ENCODE assay signal across 8 cellular contexts in genomic region chr9:37752646-37753488, GRCh38. TPM values are rescaled to one million over a fixed set of nuclear protein-coding genes. Genes with fewer than 3 reads are reported as not detected.
DNase-seq lines count a peak whose midpoint lies in the region; ATAC-seq and TF ChIP-seq lines count a peak whose summit lies in the region.

No MANE protein-coding gene starts in this region.

- peaks cover 14% of the 10 kb centered on the region for H3K4me1 Mint-ChIP-seq in HFFc6 (ENCODE audit: low read depth)
- H3K4me1 Mint-ChIP-seq in stimulated activated memory B cell treated with anti-CD40 and anti-IgM and Interleukin-4, amounts not matched to agents 10 μg/mL and 1 μg/mL and 100 μg/mL, for 72 hours = peaks cover 24% of the 10 kb centered on the region

- no peak overlapping the region for H3K9ac ChIP-seq in iPS-18a (ENCODE audit: low read length)

- TF ChIP-seq CTCF in HFFc6 (IDR thresholded peaks at IDR 0.05) (no peak), adrenal gland (IDR thresholded peaks at IDR 0.05) (no peak), GM13976 (IDR thresholded peaks at IDR 0.05; ENCODE audit: borderline replicate concordance, control extremely low read depth, extremely low read depth, insufficient read depth, missing control alignments) (no peak)

- peak overlapping the region; percentile 89 for H3K4me3 Mint-ChIP-seq in HFFc6
- peak overlapping the region; percentile 94 for H3K4me3 Mint-ChIP-seq in stimulated activated memory B cell treated with anti-CD40 and anti-IgM and Interleukin-4, amounts not matched to agents 10 μg/mL and 1 μg/mL and 100 μg/mL, for 72 hours

- no peak overlapping the region for H3K27ac Mint-ChIP-seq in HFFc6
- peak overlapping the region; percentile 97 for H3K27ac Mint-ChIP-seq in stimulated activated memory B cell treated with anti-CD40 and anti-IgM and Interleukin-4, amounts not matched to agents 10 μg/mL and 1 μg/mL and 100 μg/mL, for 72 hours

- H3K4me1 ChIP-seq in iPS-18a (ENCODE audit: control insufficient read depth, low read depth, low read length) = no peaks in the 10 kb centered on the region
- H3K4me1 ChIP-seq in adrenal gland (replicated peaks in 1 of 2) = peaks cover 5 to 9% of the 10 kb centered on the region in 2 donors

- H3K27me3 ChIP-seq in iPS-18a (ENCODE audit: control insufficient read depth, insufficient read depth, low read length) = no peaks in the 10 kb centered on the region
- H3K27me3 ChIP-seq in adrenal gland = no peaks in the 10 kb centered on the region

- H3K27ac ChIP-seq in iPS-18a (ENCODE audit: low read length) (no peak overlapping the region), adrenal gland (peak overlapping the region in 1 of 5 donors; percentile 76)

- WGBS in adrenal gland, 4 donors = 88 to 90% (median 89%) methylated on average over 29 of the region's 29 CpGs

- H3K4me3 ChIP-seq in iPS-18a (ENCODE audit: low read length) = peak overlapping the region; percentile 76
- H3K4me3 ChIP-seq in adrenal gland = peak overlapping the region in 1 of 4 donors; percentile 97

- TF ChIP-seq POLR2A in adrenal gland (IDR thresholded peaks at IDR 0.05) = no peak

- intact Hi-C loops in adrenal gland (cut with DNase I) = loop anchor here in 1 of 2 donors (10.0 kb wide), 1 partner anchor 152 kb away; the partner anchor contains the start of gene SLC25A51

- peaks cover 9% of the 10 kb centered on the region for H3K36me3 Mint-ChIP-seq in HFFc6 (ENCODE audit: low read depth)
- no peaks in the 10 kb centered on the region for H3K36me3 Mint-ChIP-seq in stimulated activated memory B cell treated with anti-CD40 and anti-IgM and Interleukin-4, amounts not matched to agents 10 μg/mL and 1 μg/mL and 100 μg/mL, for 72 hours

- ATAC-seq in stimulated activated memory B cell treated with anti-CD40 and anti-IgM and Interleukin-4, amounts not matched to agents 10 μg/mL and 1 μg/mL and 100 μg/mL, for 72 hours = no peak
- no peak for ATAC-seq in GM18498 (IDR thresholded peaks at IDR 0.05; ENCODE audit: unreplicated experiment)

- in situ Hi-C loops in GM13976 (cut with MboI; ENCODE audit: low sequenced_read_pairs, unreplicated experiment) = no loop called here

- H3K9me3 ChIP-seq in iPS-18a (ENCODE audit: control insufficient read depth, low read depth, low read length) (peaks cover 2% of the 10 kb centered on the region), adrenal gland (replicated peaks in 1 of 3) (no peaks in the 10 kb centered on the region)

- peaks cover 3% of the 10 kb centered on the region for H3K27me3 Mint-ChIP-seq in HFFc6 (ENCODE audit: insufficient read depth)
- no peaks in the 10 kb centered on the region for H3K27me3 Mint-ChIP-seq in stimulated activated memory B cell treated with anti-CD40 and anti-IgM and Interleukin-4, amounts not matched to agents 10 μg/mL and 1 μg/mL and 100 μg/mL, for 72 hours

- H3K36me3 ChIP-seq in iPS-18a (ENCODE audit: control insufficient read depth, low read depth, low read length) = no peaks in the 10 kb centered on the region
- no peaks in the 10 kb centered on the region for H3K36me3 ChIP-seq in adrenal gland (replicated peaks in 1 of 2)

- peaks cover 6% of the 10 kb centered on the region; the same call in 1 of the 2 replicates for H3K9me3 Mint-ChIP-seq in HFFc6
- no peaks in the 10 kb centered on the region for H3K9me3 Mint-ChIP-seq in stimulated activated memory B cell treated with anti-CD40 and anti-IgM and Interleukin-4, amounts not matched to agents 10 μg/mL and 1 μg/mL and 100 μg/mL, for 72 hours

- no peak for DNase-seq in HFFc6
- DNase-seq in activated T-cell treated with anti-CD3 and anti-CD28 coated beads, Interleukin-2, amount 50 U/mL, for 48 hours = peak; percentile 34 to 47
- DNase-seq in UCSD-AML1 (lab: John Stamatoyannopoulos, UW; ENCODE audit: unreplicated experiment) = no peak
- DNase-seq in adrenal gland = no peak
- no peak for DNase-seq in GM13976 (ENCODE audit: low spot score)

RNA-seq across cellular contexts. Expression of gene TRMT10B, which starts 0.7 kb away (rescaled TPM):
- 1 to 10 TPM; 2.1 to 3.1 (median 2.6) TPM for total RNA-seq in HFFc6 (2021; fragmentation: NEBNext Ultra II Directional; extraction: Animal tissue kit (Norgen Biotek cat#: 25700))
- 10 to 100 TPM in 2 of 8 donors, 1 to 10 TPM in 6; 2.9 to 12.1 (median 6.8) TPM for total RNA-seq in adrenal gland
- polyA plus RNA-seq in adrenal gland = 10 to 100 TPM in 2 of 3 donors, 1 to 10 TPM in 1; 9.0 to 13.0 (median 10.1) TPM

RNA-seq across cellular contexts. Expression of gene EXOSC3, which starts 32.0 kb away (rescaled TPM):
- 10 to 100 TPM; 37.7 to 49.8 (median 41.9) TPM for total RNA-seq in HFFc6 (2021; fragmentation: NEBNext Ultra II Directional; extraction: Animal tissue kit (Norgen Biotek cat#: 25700))
- total RNA-seq in adrenal gland = 10 to 100 TPM; 32.2 to 67.8 (median 41.4) TPM
- polyA plus RNA-seq in adrenal gland = 10 to 100 TPM; 12.5 to 51.0 (median 21.9) TPM

RNA-seq across cellular contexts. Expression of gene DCAF10, which starts 47.7 kb away (rescaled TPM):
- total RNA-seq in HFFc6 (2021; fragmentation: NEBNext Ultra II Directional; extraction: Animal tissue kit (Norgen Biotek cat#: 25700)) = 10 to 100 TPM; 18.3 to 26.5 (median 23.1) TPM
- total RNA-seq in adrenal gland = 10 to 100 TPM; 33.8 to 60.6 (median 49.5) TPM
- polyA plus RNA-seq in adrenal gland = 10 to 100 TPM in 1 of 3 donors, 1 to 10 TPM in 2; 7.1 to 53.8 (median 9.2) TPM

Comparison
In these comparisons a context has a peak if more than half of its experiments do, and no peak if none do; other contexts are left out.
1. DNase-seq: peak in activated T-cell treated with anti-CD3 and anti-CD28 coated beads, Interleukin-2, amount 50 U/mL, for 48 hours (2 of 2); none in HFFc6 (single experiment), UCSD-AML1 (single experiment), adrenal gland (0 of 7) and GM13976 (single experiment).